Comparison of ENCODE assay signal across 9 cellular contexts in genomic region chr20:56630086-56630493, GRCh38. TPM values are rescaled to one million over a fixed set of nuclear protein-coding genes. Genes with fewer than 3 reads are reported as not detected.
DNase-seq lines count a peak whose midpoint lies in the region; ATAC-seq and TF ChIP-seq lines count a peak whose summit lies in the region.
"Had no signal": no experiment of that assay in that cellular context is flagged by ENCODE, and none has a peak within 500 bp of the region (broad histone marks: within the 10 kb centered on the region; RNA-seq: fewer than 3 reads in every experiment).

No MANE protein-coding gene starts in this region.

- H3K4me3 ChIP-seq in MG63 (peak overlapping the region; percentile 60), astrocyte of the spinal cord (ENCODE audit: low read depth, low read length) (peak overlapping the region; percentile 72), thoracic aorta (peak overlapping the region; percentile 65)

- peaks cover 3% of the 10 kb centered on the region; the same call in 1 of the 2 replicates for H3K27me3 ChIP-seq in MG63
- peaks cover 10% of the 10 kb centered on the region for H3K27me3 ChIP-seq in thoracic aorta (replicated peaks; ENCODE audit: insufficient read depth)

- ATAC-seq in thoracic aorta (ENCODE audit: insufficient number of reproducible peaks, low FRiP score, low read depth) (no peak), HG03378 (IDR thresholded peaks at IDR 0.05; ENCODE audit: unreplicated experiment) (no peak)

- DNase-seq in EL = peak; percentile 89
- DNase-seq in MG63 = peak; percentile 82
- DNase-seq in astrocyte of the spinal cord (ENCODE audit: low read depth, low spot score) = peak; percentile 87
- peak; percentile 89 for DNase-seq in iPS-NIHi7 (ENCODE audit: extremely low spot score)
- DNase-seq in thoracic aorta (ENCODE audit: low spot score) = no peak
- no peak for DNase-seq in putamen (ENCODE audit: low spot score)
- no peak for DNase-seq in OCI-M1 (lab: John Stamatoyannopoulos, UW)

- TF ChIP-seq CTCF in astrocyte of the spinal cord (IDR thresholded peaks at IDR 0.05; ENCODE audit: low read depth, low read length) (peak; percentile 86), thoracic aorta (IDR thresholded peaks at IDR 0.05) (no peak)

- H3K27ac ChIP-seq in thoracic aorta = no peak overlapping the region

- in situ Hi-C loops in astrocyte of the spinal cord (cut with HindIII; ENCODE audit: low sequenced_read_pairs) = no loop called here

- H3K9me3 ChIP-seq in MG63 = no peaks in the 10 kb centered on the region
- no peaks in the 10 kb centered on the region for H3K9me3 ChIP-seq in thoracic aorta

- H3K4me1 ChIP-seq in thoracic aorta (ENCODE audit: control insufficient read depth in 1 of 2, low read depth in 2 of 2) = peaks cover 17 to 44% of the 10 kb centered on the region in 2 donors

- H3K36me3 ChIP-seq in MG63 = no peaks in the 10 kb centered on the region
- no peaks in the 10 kb centered on the region for H3K36me3 ChIP-seq in thoracic aorta

RNA-seq across cellular contexts. Expression of gene TFAP2C, which starts 1.0 kb away (rescaled TPM):
- total RNA-seq in MG63 (2014; rRNA removed; shearing (Covaris generic); ENCODE audit: low replicate concordance) = 1.6 and 2.6 TPM in 2 replicates
- 1 to 10 TPM in 1 of 2 donors, under 1 TPM in 1; 0.49 to 2.0 TPM for total RNA-seq in thoracic aorta
- total RNA-seq: T-helper 1 cell treated with Interleukin-12 subunit alpha and Interleukin-12 subunit beta and Interleukin-4 antibody, amounts not matched to agents 30 ng/mL and 1 ng/mL, for 36 hours had no signal

Comparison
In these comparisons a context has a peak if more than half of its experiments do, and no peak if none do; other contexts are left out.
1. DNase-seq: peak in EL (single experiment), MG63 (single experiment), astrocyte of the spinal cord (single experiment) and iPS-NIHi7 (single experiment); none in thoracic aorta (single experiment), putamen (single experiment) and OCI-M1 (single experiment).
2. Peak in every context shown above with its lines, with median percentiles within 50 percentile points of each other: H3K4me3 ChIP-seq.